In the genomic region with DNA sequence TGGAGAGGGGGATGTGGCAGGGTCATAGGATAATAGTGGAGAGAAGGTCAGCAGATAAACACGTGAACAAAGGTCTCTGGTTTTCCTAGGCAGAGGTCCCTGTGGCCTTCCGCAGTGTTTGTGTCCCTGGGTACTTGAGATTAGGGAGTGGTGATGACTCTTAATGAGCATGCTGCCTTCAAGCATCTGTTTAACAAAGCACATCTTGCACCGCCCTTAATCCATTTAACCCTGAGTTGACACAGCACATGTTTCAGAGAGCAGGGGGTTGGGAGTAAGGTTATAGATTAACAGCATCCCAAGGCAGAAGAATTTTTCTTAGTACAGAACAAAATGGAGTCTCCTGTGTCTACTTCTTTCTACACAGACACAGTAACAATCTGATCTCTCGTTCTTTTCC, we compare ENCODE assay signal across 5 cellular contexts. TPM values are rescaled to one million over a fixed set of nuclear protein-coding genes. Genes with fewer than 3 reads are reported as not detected.
A peak's percentile ranks its signal among the peaks of the same experiment; 100 is the strongest.
DNase-seq lines count a peak whose midpoint lies in the region; ATAC-seq, FAIRE-seq and TF ChIP-seq lines count a peak whose summit lies in the region.
"Not testable (repeated sequence)": the region's sequence is repeated elsewhere in the genome, so short reads cannot be mapped to it uniquely, and the experiment has no call there.

No MANE protein-coding gene starts in this region.

- not testable (repeated sequence) for BruUV-seq in Caco-2 (replicated peaks; lab: Mats Ljungman, UMichigan); K562 (replicated peaks; lab: Mats Ljungman, UMichigan)

- not testable (repeated sequence) for H3K9me1 ChIP-seq in K562 (ENCODE audit: control insufficient read depth, insufficient read depth, low read length)

- H3K4me2 ChIP-seq in K562 (ENCODE audit: insufficient read depth, low read length); hepatocyte: not testable (repeated sequence)

- not testable (repeated sequence) for H3K9ac ChIP-seq in K562 (ENCODE audit: insufficient read depth in 1 of 2, low read depth in 2 of 2, low read length in 2 of 2)

- in situ Hi-C loops in K562 (cut with MboI), result not testable (repeated sequence)

- H3K9me2 ChIP-seq in hepatocyte (replicated peaks; ENCODE audit: insufficient read depth), result not testable (repeated sequence)

- CTCF ChIA-PET in Caco-2 (lab: Charles Lee), result interaction anchor here (0.7 kb wide), 1 partner anchor 45 kb away, joined by 4 read pairs; no protein-coding TSS in a partner anchor
- CTCF ChIA-PET in K562 (lab: Yijun Ruan, JAX; ENCODE audit: low intra/inter-chr PET ratio), result not testable (repeated sequence)

- not testable (repeated sequence) for H3K9me3 ChIP-seq in Caco-2; K562 (replicated peaks; ENCODE audit: control insufficient read depth, insufficient read depth, low read depth, low read length); hepatocyte (ENCODE audit: low read depth)

- TF ChIP-seq EP300 in K562 (IDR thresholded peaks at IDR 0.05; ENCODE audit: low read length), result not testable (repeated sequence)

- not testable (repeated sequence) for H3K4me1 Mint-ChIP-seq in Caco-2 (ENCODE audit: low read depth, unreplicated experiment)
- H3K4me1 Mint-ChIP-seq in activated T-cell treated with anti-CD3 and anti-CD28 coated beads, Interleukin-2, amount 50 U/mL, for 24 hours (ENCODE audit: low read depth), result peaks cover 40% of the 10 kb centered on the region
- peaks cover 19% of the 10 kb centered on the region for H3K4me1 Mint-ChIP-seq in progenitor cell of endocrine pancreas (ENCODE audit: low read depth)

- not testable (repeated sequence) for H3K27me3 ChIP-seq in Caco-2 (replicated peaks; ENCODE audit: control insufficient read depth, insufficient read depth, low read length); K562 (ENCODE audit: control insufficient read depth in 2 of 2, insufficient read depth in 2 of 2, low read length in 2 of 2); hepatocyte

- not testable (repeated sequence) for H2AFZ ChIP-seq in K562 (ENCODE audit: low read depth, low read length); hepatocyte

- H3K27me3 Mint-ChIP-seq in Caco-2 (ENCODE audit: insufficient read depth, unreplicated experiment); activated T-cell treated with anti-CD3 and anti-CD28 coated beads, Interleukin-2, amount 50 U/mL, for 24 hours; progenitor cell of endocrine pancreas: not testable (repeated sequence)

- H3K4me1 ChIP-seq in Caco-2 (peaks cover 24% of the 10 kb centered on the region), K562 (replicated peaks in 1 of 2; ENCODE audit: control insufficient read depth in 2 of 2, insufficient read depth in 2 of 2, low read length in 2 of 2) (peaks cover 10 to 14% of the 10 kb centered on the region in 2 experiments; a peak in 4 of 5 replicates)
- H3K4me1 ChIP-seq in hepatocyte (ENCODE audit: insufficient read depth), result not testable (repeated sequence)

- not testable (repeated sequence) for H3K9me3 Mint-ChIP-seq in Caco-2 (ENCODE audit: unreplicated experiment); activated T-cell treated with anti-CD3 and anti-CD28 coated beads, Interleukin-2, amount 50 U/mL, for 24 hours; progenitor cell of endocrine pancreas (ENCODE audit: low read depth)

- H4K20me1 ChIP-seq in K562 (replicated peaks; ENCODE audit: control insufficient read depth, insufficient read depth, low read length); hepatocyte (ENCODE audit: insufficient read depth, poor library complexity, severe bottlenecking): not testable (repeated sequence)

- H3K79me2 ChIP-seq in K562 (ENCODE audit: control insufficient read depth, insufficient read depth, low read length); hepatocyte: not testable (repeated sequence)

- POLR2A ChIA-PET in Caco-2 (lab: Charles Lee); K562 (lab: Yijun Ruan, JAX): not testable (repeated sequence)

- not testable (repeated sequence) for H3K36me3 ChIP-seq in Caco-2 (ENCODE audit: control insufficient read depth, insufficient read depth, low read length); K562 (ENCODE audit: control insufficient read depth, insufficient read depth, low read length); hepatocyte (replicated peaks; ENCODE audit: insufficient read depth, low read depth)

- not testable (repeated sequence) for H3K4me3 Mint-ChIP-seq in Caco-2 (ENCODE audit: unreplicated experiment); activated T-cell treated with anti-CD3 and anti-CD28 coated beads, Interleukin-2, amount 50 U/mL, for 24 hours; progenitor cell of endocrine pancreas (ENCODE audit: low read depth)

- TF ChIP-seq RAD21 in K562 (CRISPR knock-in tag; conservative IDR thresholded peaks at IDR 0.05 in 1 of 2, IDR thresholded peaks at IDR 0.05 in 1 of 2), result not testable (repeated sequence)

- not testable (repeated sequence) for H3K27ac ChIP-seq in K562 (ENCODE audit: extremely low read depth, low read depth, low read length)
- H3K27ac ChIP-seq in hepatocyte, result peak overlapping the region; percentile 71

- peaks cover 49% of the 10 kb centered on the region for H3K36me3 Mint-ChIP-seq in Caco-2 (ENCODE audit: insufficient read depth, unreplicated experiment)
- peaks cover 67% of the 10 kb centered on the region for H3K36me3 Mint-ChIP-seq in activated T-cell treated with anti-CD3 and anti-CD28 coated beads, Interleukin-2, amount 50 U/mL, for 24 hours (ENCODE audit: low read depth)
- H3K36me3 Mint-ChIP-seq in progenitor cell of endocrine pancreas (ENCODE audit: insufficient read depth), result peaks cover 22% of the 10 kb centered on the region

- not testable (repeated sequence) for TF ChIP-seq POLR2A in K562 (conservative IDR thresholded peaks at IDR 0.05)

- H3K4me3 ChIP-seq in Caco-2 (ENCODE audit: low read depth, low read length); K562; hepatocyte: not testable (repeated sequence)

- no CpG with 5 or more reads among the region's 4 CpGs for WGBS in K562 (ENCODE audit: insufficient coverage, low coverage, missing lambda C conversion rate)
- 90% methylated on average over 1 of the region's 4 CpGs for WGBS in hepatocyte (ENCODE audit: low lambda C conversion rate, missing lambda C conversion rate)

- not testable (repeated sequence) for FAIRE-seq in K562 (lab: Jason Lieb, UNC)

- not testable (repeated sequence) for TF ChIP-seq CTCF in Caco-2 (IDR thresholded peaks at IDR 0.05; ENCODE audit: insufficient read depth in 1 of 2, low read depth in 1 of 2, low read length in 1 of 2, severe bottlenecking in 1 of 2, unreplicated experiment in 1 of 2); K562 (IDR thresholded peaks at IDR 0.05 in 2 of 3, conservative IDR thresholded peaks at IDR 0.05 in 1 of 3; ENCODE audit: insufficient read depth in 2 of 3, low read depth in 1 of 3, low read length in 3 of 3); hepatocyte (IDR thresholded peaks at IDR 0.05; ENCODE audit: poor library complexity); progenitor cell of endocrine pancreas (IDR thresholded peaks at IDR 0.05; ENCODE audit: unreplicated experiment)

- intact Hi-C loops in Caco-2 (cut with micrococcal nuclease; ENCODE audit: unreplicated experiment); K562 (cut with micrococcal nuclease): not testable (repeated sequence)

- ATAC-seq in K562, result not testable (repeated sequence)

- peak overlapping the region; percentile 81 for H3K27ac Mint-ChIP-seq in Caco-2 (ENCODE audit: unreplicated experiment)
- peak overlapping the region; percentile 22 for H3K27ac Mint-ChIP-seq in activated T-cell treated with anti-CD3 and anti-CD28 coated beads, Interleukin-2, amount 50 U/mL, for 24 hours
- H3K27ac Mint-ChIP-seq in progenitor cell of endocrine pancreas, result peak overlapping the region; percentile 52

- not testable (repeated sequence) for DNase-seq in Caco-2; activated T-cell treated with anti-CD3 and anti-CD28 coated beads, Interleukin-2, amount 50 U/mL, for 24 hours; K562 (ENCODE audit: extremely low read depth in 1 of 4, low spot score in 3 of 4); hepatocyte (ENCODE audit: low spot score); progenitor cell of endocrine pancreas (ENCODE audit: low spot score, unreplicated experiment)

RNA-seq across cellular contexts. Expression of a gene that starts 23.9 kb away (rescaled TPM):
- total RNA-seq in Caco-2 (2022) (38.4 and 39.2 TPM in 2 replicates), K562 (2014; rRNA removed) (9.1 and 14.1 TPM in 2 replicates), K562 (2014; rRNA removed; fragmentation: Illumina TruSeq; extraction: Trizol) (16.2 and 17.0 TPM in 2 replicates), K562 (2015; rRNA removed; fragmentation: Illumina TruSeq; extraction: Trizol) (14.3 and 15.2 TPM in 2 replicates), K562 (2021) (11.8 and 12.2 TPM in 2 replicates), hepatocyte (10.0 and 10.8 TPM in 2 replicates), progenitor cell of endocrine pancreas (25.5 and 28.0 TPM in 2 replicates)
- 6.9 and 15.2 TPM in 2 replicates for total RNA-seq in K562 (2011; cell fraction: chromatin; rRNA removed; ENCODE audit: low replicate concordance)
- total RNA-seq in K562 (2011; cell fraction: nucleolus; rRNA removed), result 7.7 and 8.9 TPM in 2 replicates
- total RNA-seq in K562 (2011; cell fraction: nucleoplasm; rRNA removed), result 12.5 and 15.0 TPM in 2 replicates
- polyA plus RNA-seq in K562 (2011; rRNA removed) (12.4 and 13.7 TPM in 2 replicates), K562 (2014; fragmentation: Illumina TruSeq; extraction: Trizol) (14.4 and 16.9 TPM in 2 replicates), K562 (2014; fragmentation: Nextera tagmentation; extraction: Ambion mirVana) (1 to 10 TPM; 2.9 to 4.8 TPM), K562 (2014; rRNA removed) (9.5 and 10.7 TPM in 2 replicates), hepatocyte (4.7 and 6.5 TPM in 2 replicates)
- polyA plus RNA-seq in K562 (2011; cell fraction: cytosol; rRNA removed), result 4.6 and 7.2 TPM in 2 replicates
- 3.7 and 7.1 TPM in 2 replicates for polyA plus RNA-seq in K562 (2011; cell fraction: nucleus; rRNA removed)
- 7.3 and 11.7 TPM in 2 replicates for polyA plus RNA-seq in K562 (2012)
- 14.4 and 20.7 TPM in 2 replicates for polyA minus RNA-seq in K562 (2011; rRNA and poly(A)+ RNA removed)
- polyA minus RNA-seq in K562 (2011; cell fraction: cytosol; rRNA and poly(A)+ RNA removed), result 3.3 and 5.5 TPM in 2 replicates
- 4.0 and 13.1 TPM in 2 replicates for polyA minus RNA-seq in K562 (2011; cell fraction: nucleus; rRNA and poly(A)+ RNA removed)

RNA-seq across cellular contexts. Expression of a gene that starts 24.6 kb away (rescaled TPM):
- 799 and 839 TPM in 2 replicates for total RNA-seq in Caco-2 (2022)
- 193 and 905 TPM in 2 replicates for total RNA-seq in K562 (2011; cell fraction: chromatin; rRNA removed; ENCODE audit: low replicate concordance)
- total RNA-seq in K562 (2011; cell fraction: nucleolus; rRNA removed), result 107 and 139 TPM in 2 replicates
- 296 and 406 TPM in 2 replicates for total RNA-seq in K562 (2011; cell fraction: nucleoplasm; rRNA removed)
- total RNA-seq in K562 (2014; rRNA removed), result 604 and 630 TPM in 2 replicates
- total RNA-seq in K562 (2014; rRNA removed; fragmentation: Illumina TruSeq; extraction: Trizol), result 728 and 855 TPM in 2 replicates
- total RNA-seq in K562 (2015; rRNA removed; fragmentation: Illumina TruSeq; extraction: Trizol), result 730 and 803 TPM in 2 replicates
- total RNA-seq in K562 (2021), result 707 and 876 TPM in 2 replicates
- polyA plus RNA-seq in K562 (2011; rRNA removed), result 466 and 782 TPM in 2 replicates
- polyA plus RNA-seq in K562 (2011; cell fraction: cytosol; rRNA removed), result 112 and 259 TPM in 2 replicates
- polyA plus RNA-seq in K562 (2011; cell fraction: nucleus; rRNA removed), result 299 and 394 TPM in 2 replicates
- polyA plus RNA-seq in K562 (2012), result 752 and 1,692 TPM in 2 replicates
- polyA plus RNA-seq in K562 (2014; fragmentation: Illumina TruSeq; extraction: Trizol), result 1,478 and 1,489 TPM in 2 replicates
- polyA plus RNA-seq in K562 (2014; fragmentation: Nextera tagmentation; extraction: Ambion mirVana), result 1,000 to 10,000 TPM in 1 of 2 experiments, 100 to 1,000 TPM in 1; 865 to 1,390 TPM
- 1,850 and 1,989 TPM in 2 replicates for polyA plus RNA-seq in K562 (2014; rRNA removed)
- 654 and 757 TPM in 2 replicates for polyA minus RNA-seq in K562 (2011; rRNA and poly(A)+ RNA removed)
- 230 and 283 TPM in 2 replicates for polyA minus RNA-seq in K562 (2011; cell fraction: cytosol; rRNA and poly(A)+ RNA removed)
- 153 and 242 TPM in 2 replicates for polyA minus RNA-seq in K562 (2011; cell fraction: nucleus; rRNA and poly(A)+ RNA removed)
- total RNA-seq in hepatocyte, result 193 and 215 TPM in 2 replicates
- polyA plus RNA-seq in hepatocyte, result 553 and 625 TPM in 2 replicates
- total RNA-seq in progenitor cell of endocrine pancreas, result 950 and 984 TPM in 2 replicates

RNA-seq across cellular contexts. Expression of a gene that starts 25.6 kb away (rescaled TPM):
- total RNA-seq in Caco-2 (2022) (215 and 226 TPM in 2 replicates), K562 (2014; rRNA removed) (210 and 244 TPM in 2 replicates), K562 (2014; rRNA removed; fragmentation: Illumina TruSeq; extraction: Trizol) (413 and 480 TPM in 2 replicates), K562 (2015; rRNA removed; fragmentation: Illumina TruSeq; extraction: Trizol) (337 and 363 TPM in 2 replicates), K562 (2021) (253 and 256 TPM in 2 replicates), hepatocyte (154 and 165 TPM in 2 replicates), progenitor cell of endocrine pancreas (221 and 222 TPM in 2 replicates)
- 99.0 and 229 TPM in 2 replicates for total RNA-seq in K562 (2011; cell fraction: chromatin; rRNA removed; ENCODE audit: low replicate concordance)
- 91.9 and 108 TPM in 2 replicates for total RNA-seq in K562 (2011; cell fraction: nucleolus; rRNA removed)
- total RNA-seq in K562 (2011; cell fraction: nucleoplasm; rRNA removed), result 152 and 198 TPM in 2 replicates
- polyA plus RNA-seq in K562 (2011; rRNA removed) (293 and 364 TPM in 2 replicates), K562 (2014; fragmentation: Illumina TruSeq; extraction: Trizol) (310 and 328 TPM in 2 replicates), K562 (2014; fragmentation: Nextera tagmentation; extraction: Ambion mirVana) (100 to 1,000 TPM; 198 to 245 TPM), K562 (2014; rRNA removed) (389 and 408 TPM in 2 replicates), hepatocyte (120 and 129 TPM in 2 replicates)
- polyA plus RNA-seq in K562 (2011; cell fraction: cytosol; rRNA removed), result 75.2 and 113 TPM in 2 replicates
- 155 and 212 TPM in 2 replicates for polyA plus RNA-seq in K562 (2011; cell fraction: nucleus; rRNA removed)
- polyA plus RNA-seq in K562 (2012), result 208 and 278 TPM in 2 replicates
- polyA minus RNA-seq in K562 (2011; rRNA and poly(A)+ RNA removed), result 124 and 155 TPM in 2 replicates
- 51.7 and 53.1 TPM in 2 replicates for polyA minus RNA-seq in K562 (2011; cell fraction: cytosol; rRNA and poly(A)+ RNA removed)
- polyA minus RNA-seq in K562 (2011; cell fraction: nucleus; rRNA and poly(A)+ RNA removed), result 135 and 212 TPM in 2 replicates

Comparison
In these comparisons a context has a peak if more than half of its experiments do, and no peak if none do; other contexts are left out.
1. H3K27ac Mint-ChIP-seq: peak in every context shown above with its lines; median percentile 81 in Caco-2; 52 in progenitor cell of endocrine pancreas; 22 in activated T-cell treated with anti-CD3 and anti-CD28 coated beads, Interleukin-2, amount 50 U/mL, for 24 hours.